Comparison of ENCODE assay signal across 1 cellular context in the genomic region with DNA sequence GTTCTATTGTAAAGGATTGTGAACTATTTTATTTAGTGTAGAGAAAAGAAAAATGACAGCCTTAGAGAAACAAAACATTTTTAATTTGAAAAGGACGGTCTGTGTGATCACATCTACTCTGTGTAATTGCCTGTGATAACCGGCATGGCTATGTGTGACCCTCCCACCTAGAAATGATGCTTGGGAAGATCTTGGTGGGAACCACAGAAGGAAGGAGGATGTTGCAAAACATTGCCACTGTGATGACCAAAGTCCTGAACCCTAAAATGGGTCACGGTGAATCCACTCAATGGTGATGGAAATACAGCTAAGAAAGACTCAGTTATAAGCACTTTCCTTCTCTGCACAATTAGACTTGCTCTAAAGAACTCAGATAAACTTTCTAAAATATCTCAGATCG.
TF ChIP-seq lines count a peak whose summit lies in the region.

No MANE protein-coding gene starts in this region.

TF ChIP-seq in HepG2, 621 proteins besides CTCF, POLR2A, EP300 and RAD21 (continued from another document):
- TF ChIP-seq, protein P1, sequence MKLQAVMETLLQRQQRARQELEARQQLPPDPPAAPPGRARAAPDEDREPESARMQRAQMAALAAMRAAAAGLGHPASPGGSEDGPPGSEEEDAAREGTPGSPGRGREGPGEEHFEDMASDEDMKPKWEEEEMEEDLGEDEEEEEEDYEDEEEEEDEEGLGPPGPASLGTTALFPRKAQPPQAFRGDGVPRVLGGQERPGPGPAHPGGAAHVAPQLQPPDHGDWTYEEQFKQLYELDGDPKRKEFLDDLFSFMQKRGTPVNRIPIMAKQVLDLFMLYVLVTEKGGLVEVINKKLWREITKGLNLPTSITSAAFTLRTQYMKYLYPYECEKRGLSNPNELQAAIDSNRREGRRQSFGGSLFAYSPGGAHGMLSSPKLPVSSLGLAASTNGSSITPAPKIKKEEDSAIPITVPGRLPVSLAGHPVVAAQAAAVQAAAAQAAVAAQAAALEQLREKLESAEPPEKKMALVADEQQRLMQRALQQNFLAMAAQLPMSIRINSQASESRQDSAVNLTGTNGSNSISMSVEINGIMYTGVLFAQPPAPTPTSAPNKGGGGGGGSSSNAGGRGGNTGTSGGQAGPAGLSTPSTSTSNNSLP (IDR thresholded peaks at IDR 0.05; ENCODE audit: low read depth, low read length): no peak
- TF ChIP-seq, protein P2, sequence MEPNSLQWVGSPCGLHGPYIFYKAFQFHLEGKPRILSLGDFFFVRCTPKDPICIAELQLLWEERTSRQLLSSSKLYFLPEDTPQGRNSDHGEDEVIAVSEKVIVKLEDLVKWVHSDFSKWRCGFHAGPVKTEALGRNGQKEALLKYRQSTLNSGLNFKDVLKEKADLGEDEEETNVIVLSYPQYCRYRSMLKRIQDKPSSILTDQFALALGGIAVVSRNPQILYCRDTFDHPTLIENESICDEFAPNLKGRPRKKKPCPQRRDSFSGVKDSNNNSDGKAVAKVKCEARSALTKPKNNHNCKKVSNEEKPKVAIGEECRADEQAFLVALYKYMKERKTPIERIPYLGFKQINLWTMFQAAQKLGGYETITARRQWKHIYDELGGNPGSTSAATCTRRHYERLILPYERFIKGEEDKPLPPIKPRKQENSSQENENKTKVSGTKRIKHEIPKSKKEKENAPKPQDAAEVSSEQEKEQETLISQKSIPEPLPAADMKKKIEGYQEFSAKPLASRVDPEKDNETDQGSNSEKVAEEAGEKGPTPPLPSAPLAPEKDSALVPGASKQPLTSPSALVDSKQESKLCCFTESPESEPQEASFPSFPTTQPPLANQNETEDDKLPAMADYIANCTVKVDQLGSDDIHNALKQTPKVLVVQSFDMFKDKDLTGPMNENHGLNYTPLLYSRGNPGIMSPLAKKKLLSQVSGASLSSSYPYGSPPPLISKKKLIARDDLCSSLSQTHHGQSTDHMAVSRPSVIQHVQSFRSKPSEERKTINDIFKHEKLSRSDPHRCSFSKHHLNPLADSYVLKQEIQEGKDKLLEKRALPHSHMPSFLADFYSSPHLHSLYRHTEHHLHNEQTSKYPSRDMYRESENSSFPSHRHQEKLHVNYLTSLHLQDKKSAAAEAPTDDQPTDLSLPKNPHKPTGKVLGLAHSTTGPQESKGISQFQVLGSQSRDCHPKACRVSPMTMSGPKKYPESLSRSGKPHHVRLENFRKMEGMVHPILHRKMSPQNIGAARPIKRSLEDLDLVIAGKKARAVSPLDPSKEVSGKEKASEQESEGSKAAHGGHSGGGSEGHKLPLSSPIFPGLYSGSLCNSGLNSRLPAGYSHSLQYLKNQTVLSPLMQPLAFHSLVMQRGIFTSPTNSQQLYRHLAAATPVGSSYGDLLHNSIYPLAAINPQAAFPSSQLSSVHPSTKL (CRISPR knock-in tag; IDR thresholded peaks at IDR 0.05): no peak
- TF ChIP-seq, protein P3, sequence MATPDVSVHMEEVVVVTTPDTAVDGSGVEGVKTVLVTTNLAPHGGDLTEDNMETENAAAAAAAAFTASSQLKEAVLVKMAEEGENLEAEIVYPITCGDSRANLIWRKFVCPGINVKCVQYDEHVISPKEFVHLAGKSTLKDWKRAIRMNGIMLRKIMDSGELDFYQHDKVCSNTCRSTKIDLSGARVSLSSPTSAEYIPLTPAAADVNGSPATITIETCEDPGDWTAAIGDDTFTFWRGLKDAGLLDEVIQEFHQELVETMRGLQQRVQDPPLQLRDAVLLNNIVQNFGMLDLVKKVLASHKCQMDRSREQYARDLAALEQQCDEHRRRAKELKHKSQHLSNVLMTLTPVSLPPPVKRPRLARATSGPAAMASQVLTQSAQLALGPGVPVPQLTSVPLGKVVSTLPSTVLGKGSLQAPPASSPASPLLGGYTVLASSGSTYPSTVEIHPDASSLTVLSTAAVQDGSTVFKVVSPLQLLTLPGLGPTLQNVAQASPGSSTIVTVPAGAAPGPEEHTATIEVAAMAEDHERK (CRISPR knock-in tag; IDR thresholded peaks at IDR 0.05; ENCODE audit: low read depth): no peak
- TF ChIP-seq EHMT2 (IDR thresholded peaks at IDR 0.05; ENCODE audit: borderline replicate concordance, low read depth, low read length) (no peak), SCMH1 (CRISPR knock-in tag; IDR thresholded peaks at IDR 0.05; ENCODE audit: borderline replicate concordance) (no peak), GTF2F1 (IDR thresholded peaks at IDR 0.05; ENCODE audit: low read length) (no peak)
